In the genomic region with DNA sequence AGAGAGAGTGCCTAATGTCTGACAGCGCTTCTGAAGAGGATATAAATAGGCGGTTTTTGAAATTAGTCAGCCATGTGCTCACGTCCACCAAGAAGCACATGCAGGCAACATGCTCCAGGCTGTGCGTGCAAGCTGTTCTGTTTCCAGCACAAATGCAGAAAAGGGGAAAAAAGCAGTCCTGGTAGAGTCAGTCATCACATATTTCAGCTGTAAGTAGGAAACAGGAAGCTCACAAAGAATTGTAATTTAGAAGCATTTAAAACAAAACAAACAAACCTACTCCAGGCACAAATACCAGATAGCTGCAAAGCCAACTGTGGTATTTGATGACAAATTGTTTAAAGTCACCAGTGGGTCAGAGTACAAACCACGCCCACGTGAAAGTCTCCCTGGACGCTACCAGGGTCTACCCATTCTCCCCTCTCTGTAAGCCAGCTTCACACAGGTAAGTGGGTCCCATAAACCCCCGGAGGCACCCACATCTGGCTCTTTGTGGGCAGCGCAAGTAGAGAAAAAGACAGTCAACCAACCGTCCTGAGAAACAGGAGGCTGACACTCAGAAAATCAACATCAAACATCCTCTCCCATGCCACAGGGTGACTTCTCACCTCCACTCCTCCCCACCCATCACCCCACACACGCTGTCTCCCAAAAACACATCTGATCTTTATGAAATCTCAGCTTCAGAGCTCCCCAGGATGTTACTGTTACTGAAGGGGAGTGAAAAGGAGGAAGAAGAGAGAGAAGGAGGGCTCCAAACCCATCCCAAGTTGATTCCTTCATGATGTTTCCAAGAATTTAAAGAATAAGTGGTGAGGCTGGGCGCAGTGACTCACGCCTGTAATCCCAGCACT, we compare ENCODE assay signal across 2 cellular contexts.
A peak's percentile ranks its signal among the peaks of the same experiment; 100 is the strongest.
TF ChIP-seq lines count a peak whose summit lies in the region.

No MANE protein-coding gene starts in this region.

TF ChIP-seq in K562, 482 proteins besides CTCF, POLR2A, EP300 and RAD21 (continued from another document):
- peak; percentile 43; the same call in 1 of the 2 replicates for TF ChIP-seq MAX (CRISPR knock-in tag; IDR thresholded peaks at IDR 0.05)

TF ChIP-seq in HepG2, 621 proteins besides CTCF, POLR2A, EP300 and RAD21 (continued from another document and continues in another):
- no peak for TF ChIP-seq FOXP1 (IDR thresholded peaks at IDR 0.05)
- TF ChIP-seq FOXP1 (CRISPR knock-in tag; IDR thresholded peaks at IDR 0.05), result peak; percentile 40; the same call in 1 of the 2 replicates
- TF ChIP-seq ZNF503 (CRISPR knock-in tag; IDR thresholded peaks at IDR 0.05), result 0 out of 2 replicates have a peak, but pooled peaks have one; percentile 24
- TF ChIP-seq ZFP41 (CRISPR knock-in tag; IDR thresholded peaks at IDR 0.05; ENCODE audit: borderline replicate concordance), result no peak
- 0 out of 2 replicates have a peak, but pooled peaks have one; percentile 26 for TF ChIP-seq ZBTB7B (CRISPR knock-in tag; IDR thresholded peaks at IDR 0.05)
- peak; percentile 35 for TF ChIP-seq ASH2L (IDR thresholded peaks at IDR 0.05; ENCODE audit: insufficient read length, low read depth, low read length)
- no peak for TF ChIP-seq USF2 (IDR thresholded peaks at IDR 0.05; ENCODE audit: low read depth, low read length)
- no peak for TF ChIP-seq USF2 (CRISPR knock-in tag; IDR thresholded peaks at IDR 0.05; ENCODE audit: borderline replicate concordance)
- TF ChIP-seq HOXA3 (CRISPR knock-in tag; IDR thresholded peaks at IDR 0.05), result peak; percentile 16; the same call in 1 of the 2 replicates
- TF ChIP-seq HNF4A (CRISPR knock-in tag; IDR thresholded peaks at IDR 0.05), result peak; percentile 55; the same call in 1 of the 2 replicates
- no peak for TF ChIP-seq CHD2 (IDR thresholded peaks at IDR 0.05; ENCODE audit: low read depth, low read length)
- no peak for TF ChIP-seq ZNF672 (CRISPR knock-in tag; IDR thresholded peaks at IDR 0.05)
- no peak for TF ChIP-seq ZMYM3 (CRISPR knock-in tag; IDR thresholded peaks at IDR 0.05)
- TF ChIP-seq NR1H2 (CRISPR knock-in tag; IDR thresholded peaks at IDR 0.05; ENCODE audit: borderline replicate concordance, low read depth), result no peak
- TF ChIP-seq NR3C1 (CRISPR knock-in tag; IDR thresholded peaks at IDR 0.05), result no peak
- TF ChIP-seq RARA (CRISPR knock-in tag; IDR thresholded peaks at IDR 0.05), result peak; percentile 48
- no peak for TF ChIP-seq KLF11 (CRISPR knock-in tag; IDR thresholded peaks at IDR 0.05)
- peak; percentile 55 for TF ChIP-seq ARID5B (CRISPR knock-in tag; IDR thresholded peaks at IDR 0.05)
- TF ChIP-seq ZNF335 (CRISPR knock-in tag; IDR thresholded peaks at IDR 0.05), result no peak
- TF ChIP-seq GATAD2A (CRISPR knock-in tag; IDR thresholded peaks at IDR 0.05), result peak; percentile 61; the same call in 1 of the 2 replicates
- TF ChIP-seq YEATS4 (CRISPR knock-in tag; IDR thresholded peaks at IDR 0.05; ENCODE audit: borderline replicate concordance), result no peak
- TF ChIP-seq, protein P1, sequence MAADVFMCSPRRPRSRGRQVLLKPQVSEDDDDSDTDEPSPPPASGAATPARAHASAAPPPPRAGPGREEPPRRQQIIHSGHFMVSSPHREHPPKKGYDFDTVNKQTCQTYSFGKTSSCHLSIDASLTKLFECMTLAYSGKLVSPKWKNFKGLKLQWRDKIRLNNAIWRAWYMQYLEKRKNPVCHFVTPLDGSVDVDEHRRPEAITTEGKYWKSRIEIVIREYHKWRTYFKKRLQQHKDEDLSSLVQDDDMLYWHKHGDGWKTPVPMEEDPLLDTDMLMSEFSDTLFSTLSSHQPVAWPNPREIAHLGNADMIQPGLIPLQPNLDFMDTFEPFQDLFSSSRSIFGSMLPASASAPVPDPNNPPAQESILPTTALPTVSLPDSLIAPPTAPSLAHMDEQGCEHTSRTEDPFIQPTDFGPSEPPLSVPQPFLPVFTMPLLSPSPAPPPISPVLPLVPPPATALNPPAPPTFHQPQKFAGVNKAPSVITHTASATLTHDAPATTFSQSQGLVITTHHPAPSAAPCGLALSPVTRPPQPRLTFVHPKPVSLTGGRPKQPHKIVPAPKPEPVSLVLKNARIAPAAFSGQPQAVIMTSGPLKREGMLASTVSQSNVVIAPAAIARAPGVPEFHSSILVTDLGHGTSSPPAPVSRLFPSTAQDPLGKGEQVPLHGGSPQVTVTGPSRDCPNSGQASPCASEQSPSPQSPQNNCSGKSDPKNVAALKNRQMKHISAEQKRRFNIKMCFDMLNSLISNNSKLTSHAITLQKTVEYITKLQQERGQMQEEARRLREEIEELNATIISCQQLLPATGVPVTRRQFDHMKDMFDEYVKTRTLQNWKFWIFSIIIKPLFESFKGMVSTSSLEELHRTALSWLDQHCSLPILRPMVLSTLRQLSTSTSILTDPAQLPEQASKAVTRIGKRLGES (CRISPR knock-in tag; IDR thresholded peaks at IDR 0.05; ENCODE audit: borderline replicate concordance), result no peak
- TF ChIP-seq RFXAP (CRISPR knock-in tag; IDR thresholded peaks at IDR 0.05; ENCODE audit: borderline replicate concordance), result no peak
- TF ChIP-seq ETV5 (CRISPR knock-in tag; IDR thresholded peaks at IDR 0.05; ENCODE audit: borderline replicate concordance), result peak; percentile 32; the same call in 1 of the 2 replicates
- peak; percentile 74 for TF ChIP-seq MAX (IDR thresholded peaks at IDR 0.05)
- TF ChIP-seq RFXANK (CRISPR knock-in tag; IDR thresholded peaks at IDR 0.05), result no peak
- 0 out of 2 replicates have a peak, but pooled peaks have one; percentile 28 for TF ChIP-seq MYPOP (CRISPR knock-in tag; IDR thresholded peaks at IDR 0.05)
- TF ChIP-seq MXD4 (CRISPR knock-in tag; IDR thresholded peaks at IDR 0.05), result 0 out of 2 replicates have a peak, but pooled peaks have one; percentile 16
- no peak for TF ChIP-seq ETV6 (CRISPR knock-in tag; conservative IDR thresholded peaks at IDR 0.05)
- no peak for TF ChIP-seq ZNF260 (CRISPR knock-in tag; IDR thresholded peaks at IDR 0.05; ENCODE audit: borderline replicate concordance, low read depth)
- TF ChIP-seq RXRB (CRISPR knock-in tag; IDR thresholded peaks at IDR 0.05; ENCODE audit: borderline replicate concordance), result peak; percentile 18; the same call in 1 of the 2 replicates
- 0 out of 2 replicates have a peak, but pooled peaks have one; percentile 16 for TF ChIP-seq DMAP1 (CRISPR knock-in tag; IDR thresholded peaks at IDR 0.05)
- TF ChIP-seq NCOR1 (IDR thresholded peaks at IDR 0.05; ENCODE audit: borderline replicate concordance, low read length), result peak; percentile 22; the same call in 1 of the 2 replicates
- TF ChIP-seq PHF21A (CRISPR knock-in tag; IDR thresholded peaks at IDR 0.05), result peak; percentile 47; the same call in 1 of the 2 replicates
- no peak for TF ChIP-seq SRSF9 (IDR thresholded peaks at IDR 0.05; ENCODE audit: borderline replicate concordance, insufficient read depth, low read depth, low read length, poor library complexity, severe bottlenecking)
- TF ChIP-seq, protein P2, sequence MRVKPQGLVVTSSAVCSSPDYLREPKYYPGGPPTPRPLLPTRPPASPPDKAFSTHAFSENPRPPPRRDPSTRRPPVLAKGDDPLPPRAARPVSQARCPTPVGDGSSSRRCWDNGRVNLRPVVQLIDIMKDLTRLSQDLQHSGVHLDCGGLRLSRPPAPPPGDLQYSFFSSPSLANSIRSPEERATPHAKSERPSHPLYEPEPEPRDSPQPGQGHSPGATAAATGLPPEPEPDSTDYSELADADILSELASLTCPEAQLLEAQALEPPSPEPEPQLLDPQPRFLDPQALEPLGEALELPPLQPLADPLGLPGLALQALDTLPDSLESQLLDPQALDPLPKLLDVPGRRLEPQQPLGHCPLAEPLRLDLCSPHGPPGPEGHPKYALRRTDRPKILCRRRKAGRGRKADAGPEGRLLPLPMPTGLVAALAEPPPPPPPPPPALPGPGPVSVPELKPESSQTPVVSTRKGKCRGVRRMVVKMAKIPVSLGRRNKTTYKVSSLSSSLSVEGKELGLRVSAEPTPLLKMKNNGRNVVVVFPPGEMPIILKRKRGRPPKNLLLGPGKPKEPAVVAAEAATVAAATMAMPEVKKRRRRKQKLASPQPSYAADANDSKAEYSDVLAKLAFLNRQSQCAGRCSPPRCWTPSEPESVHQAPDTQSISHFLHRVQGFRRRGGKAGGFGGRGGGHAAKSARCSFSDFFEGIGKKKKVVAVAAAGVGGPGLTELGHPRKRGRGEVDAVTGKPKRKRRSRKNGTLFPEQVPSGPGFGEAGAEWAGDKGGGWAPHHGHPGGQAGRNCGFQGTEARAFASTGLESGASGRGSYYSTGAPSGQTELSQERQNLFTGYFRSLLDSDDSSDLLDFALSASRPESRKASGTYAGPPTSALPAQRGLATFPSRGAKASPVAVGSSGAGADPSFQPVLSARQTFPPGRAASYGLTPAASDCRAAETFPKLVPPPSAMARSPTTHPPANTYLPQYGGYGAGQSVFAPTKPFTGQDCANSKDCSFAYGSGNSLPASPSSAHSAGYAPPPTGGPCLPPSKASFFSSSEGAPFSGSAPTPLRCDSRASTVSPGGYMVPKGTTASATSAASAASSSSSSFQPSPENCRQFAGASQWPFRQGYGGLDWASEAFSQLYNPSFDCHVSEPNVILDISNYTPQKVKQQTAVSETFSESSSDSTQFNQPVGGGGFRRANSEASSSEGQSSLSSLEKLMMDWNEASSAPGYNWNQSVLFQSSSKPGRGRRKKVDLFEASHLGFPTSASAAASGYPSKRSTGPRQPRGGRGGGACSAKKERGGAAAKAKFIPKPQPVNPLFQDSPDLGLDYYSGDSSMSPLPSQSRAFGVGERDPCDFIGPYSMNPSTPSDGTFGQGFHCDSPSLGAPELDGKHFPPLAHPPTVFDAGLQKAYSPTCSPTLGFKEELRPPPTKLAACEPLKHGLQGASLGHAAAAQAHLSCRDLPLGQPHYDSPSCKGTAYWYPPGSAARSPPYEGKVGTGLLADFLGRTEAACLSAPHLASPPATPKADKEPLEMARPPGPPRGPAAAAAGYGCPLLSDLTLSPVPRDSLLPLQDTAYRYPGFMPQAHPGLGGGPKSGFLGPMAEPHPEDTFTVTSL (CRISPR knock-in tag; IDR thresholded peaks at IDR 0.05; ENCODE audit: borderline replicate concordance), result peak; percentile 57; the same call in 1 of the 2 replicates
